Comparison of ENCODE assay signal across 8 cellular contexts in genomic region chr6:159726918-159727716, GRCh38. TPM values are rescaled to one million over a fixed set of nuclear protein-coding genes. Genes with fewer than 3 reads are reported as not detected.
DNase-seq lines count a peak whose midpoint lies in the region; ATAC-seq and TF ChIP-seq lines count a peak whose summit lies in the region.

Gene WTAP, plus strand, starts transcription at chr6:159727506. Its CDS starts 8,760 bp downstream, at chr6:159736266.

- TF ChIP-seq RAD21 in SK-N-SH (IDR thresholded peaks at IDR 0.05; ENCODE audit: low read length): no peak

- CTCF ChIA-PET in SK-N-SH (lab: Yijun Ruan, JAX): interaction anchor here (1.0 to 3.6 kb wide), 6 partner anchors 8 to 64 kb away, joined by 3 to 21 read pairs (median 3); no protein-coding TSS in a partner anchor

- TF ChIP-seq POLR2A in suprapubic skin (IDR thresholded peaks at IDR 0.05): peak; percentile 36 to 90

- DNase-seq in NCI-H1048 (lab: John Stamatoyannopoulos, UW) (peak; percentile 88), SK-N-SH (peak; percentile 95), glomerular endothelial cell (ENCODE audit: extremely low read depth, low read depth, low spot score) (no peak), occipital lobe (lab: John Stamatoyannopoulos, UW) (peak; percentile 92), suprapubic skin (ENCODE audit: low spot score in 2 of 2) (peak; percentile 96 to 97)
- peak; percentile 98 for DNase-seq in activated naive CD4-positive, alpha-beta T cell treated with anti-CD3 and anti-CD28 coated beads, Interleukin-2, amount 50 U/mL, for 16 hours

- no peaks in the 10 kb centered on the region for H3K27me3 ChIP-seq in SK-N-SH (ENCODE audit: insufficient read depth)
- H3K27me3 ChIP-seq in suprapubic skin: no peaks in the 10 kb centered on the region

- H4K20me1 ChIP-seq in SK-N-SH (ENCODE audit: insufficient read depth): peaks cover 42% of the 10 kb centered on the region

- H3F3A ChIP-seq in SK-N-SH (replicated peaks; ENCODE audit: insufficient read depth): no peaks in the 10 kb centered on the region

- H3K4me3 ChIP-seq in GM08714 (ENCODE audit: low read length) (peak within 1 kb of the TSS; percentile 88), SK-N-SH (ENCODE audit: low read depth in 2 of 2, low read length in 1 of 2) (peak within 1 kb of the TSS; percentile 82 to 85), suprapubic skin (peak within 1 kb of the TSS; percentile 93)

- WGBS in SK-N-SH (ENCODE audit: low lambda C conversion rate): 0% methylated on average over 7 of the region's 93 CpGs
- WGBS in suprapubic skin: 0% methylated on average over 24 of the region's 93 CpGs

- no peak for TF ChIP-seq CTCF in SK-N-SH (IDR thresholded peaks at IDR 0.05)
- no peak for TF ChIP-seq CTCF in suprapubic skin (IDR thresholded peaks at IDR 0.05)

- POLR2A ChIA-PET in SK-N-SH (lab: Yijun Ruan, JAX): interaction anchor here (1.0 to 3.4 kb wide), 7 partner anchors 10 to 241 kb away, joined by 3 to 25 read pairs (median 5); partner anchors contain the start of genes ACAT2, MRPL18, SOD2 and TCP1

- peak within 1 kb of the TSS; percentile 89 for H3K4me2 ChIP-seq in SK-N-SH

- ATAC-seq in HG02588 (IDR thresholded peaks at IDR 0.05; ENCODE audit: unreplicated experiment): peak; percentile 71

- H3K27ac ChIP-seq in SK-N-SH (ENCODE audit: low read depth in 2 of 2, low read length in 1 of 2) (peak within 1 kb of the TSS; percentile 97 to 99), suprapubic skin (peak within 1 kb of the TSS; percentile 100)

- no peaks in the 10 kb centered on the region for H3K9me2 ChIP-seq in SK-N-SH

- TF ChIP-seq EP300 in SK-N-SH (IDR thresholded peaks at IDR 0.05; ENCODE audit: borderline replicate concordance in 1 of 2, low read depth in 1 of 2, low read length in 1 of 2) (0 out of 4 replicates have a peak, but pooled peaks of 1 of the 2 experiments have one; percentile 28), suprapubic skin (IDR thresholded peaks at IDR 0.05) (no peak)

- H3K36me3 ChIP-seq in SK-N-SH (replicated peaks in 1 of 2; ENCODE audit: control insufficient read depth in 1 of 2, insufficient read depth in 2 of 2, low read length in 1 of 2): peaks cover 2 to 6% of the 10 kb centered on the region in 2 experiments
- no peaks in the 10 kb centered on the region for H3K36me3 ChIP-seq in suprapubic skin

- H3K9me3 ChIP-seq in SK-N-SH (no peaks in the 10 kb centered on the region), suprapubic skin (no peaks in the 10 kb centered on the region)

- H2AFZ ChIP-seq in SK-N-SH (ENCODE audit: low read depth): peak within 1 kb of the TSS; percentile 87

- peak within 1 kb of the TSS; percentile 97 for H3K9ac ChIP-seq in SK-N-SH

- H3K4me1 ChIP-seq in SK-N-SH (ENCODE audit: control insufficient read depth in 1 of 2, insufficient read depth in 2 of 2, low read depth in 1 of 2, low read length in 1 of 2): peaks cover 4 to 9% of the 10 kb centered on the region in 2 experiments; a peak in 3 of 4 replicates
- H3K4me1 ChIP-seq in suprapubic skin: peaks cover 51% of the 10 kb centered on the region

- peaks cover 93% of the 10 kb centered on the region for H3K79me2 ChIP-seq in SK-N-SH (ENCODE audit: insufficient read depth)

TF ChIP-seq in SK-N-SH, 30 proteins besides CTCF, POLR2A, EP300 and RAD21 (continues in another document):
- TF ChIP-seq EZH2phosphoT487 (IDR thresholded peaks at IDR 0.05; ENCODE audit: borderline replicate concordance, low read depth): no peak
- TF ChIP-seq JUND (IDR thresholded peaks at IDR 0.05): no peak
- peak; percentile 88; the same call in 1 of the 2 replicates for TF ChIP-seq MXI1 (IDR thresholded peaks at IDR 0.05; ENCODE audit: low read depth, low read length)
- TF ChIP-seq FOXJ3 (CRISPR knock-in tag; IDR thresholded peaks at IDR 0.05): 0 out of 2 replicates have a peak, but pooled peaks have one; percentile 11
- no peak for TF ChIP-seq FOXM1 (IDR thresholded peaks at IDR 0.05; ENCODE audit: low read depth)
- no peak for TF ChIP-seq RXRA (IDR thresholded peaks at IDR 0.05; ENCODE audit: borderline replicate concordance, low read depth)
- TF ChIP-seq NRF1 (IDR thresholded peaks at IDR 0.05; ENCODE audit: low read depth, low read length): peak; percentile 36
- peak; percentile 71 for TF ChIP-seq GABPA (IDR thresholded peaks at IDR 0.05; ENCODE audit: low read depth)
- no peak for TF ChIP-seq USF2 (IDR thresholded peaks at IDR 0.05; ENCODE audit: borderline replicate concordance, low read depth, low read length)
- TF ChIP-seq TEAD4 (IDR thresholded peaks at IDR 0.05; ENCODE audit: borderline replicate concordance, insufficient read depth): no peak
- TF ChIP-seq ELF1 (IDR thresholded peaks at IDR 0.05): peak; percentile 83
- TF ChIP-seq, protein P1, sequence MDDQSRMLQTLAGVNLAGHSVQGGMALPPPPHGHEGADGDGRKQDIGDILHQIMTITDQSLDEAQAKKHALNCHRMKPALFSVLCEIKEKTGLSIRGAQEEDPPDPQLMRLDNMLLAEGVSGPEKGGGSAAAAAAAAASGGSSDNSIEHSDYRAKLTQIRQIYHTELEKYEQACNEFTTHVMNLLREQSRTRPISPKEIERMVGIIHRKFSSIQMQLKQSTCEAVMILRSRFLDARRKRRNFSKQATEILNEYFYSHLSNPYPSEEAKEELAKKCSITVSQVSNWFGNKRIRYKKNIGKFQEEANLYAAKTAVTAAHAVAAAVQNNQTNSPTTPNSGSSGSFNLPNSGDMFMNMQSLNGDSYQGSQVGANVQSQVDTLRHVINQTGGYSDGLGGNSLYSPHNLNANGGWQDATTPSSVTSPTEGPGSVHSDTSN (IDR thresholded peaks at IDR 0.05): peak; percentile 89
- TF ChIP-seq NFIC (IDR thresholded peaks at IDR 0.05; ENCODE audit: borderline replicate concordance): peak; percentile 11; the same call in 1 of the 2 replicates
- TF ChIP-seq CHD2 (IDR thresholded peaks at IDR 0.05; ENCODE audit: low read length, partially characterized antibody): peak; percentile 98
- peak; percentile 54; the same call in 1 of the 2 replicates for TF ChIP-seq SIN3A (IDR thresholded peaks at IDR 0.05; ENCODE audit: borderline replicate concordance, low read depth, low read length)
- TF ChIP-seq MEF2A (IDR thresholded peaks at IDR 0.05; ENCODE audit: borderline replicate concordance, low read depth): no peak
- TF ChIP-seq, protein P2, sequence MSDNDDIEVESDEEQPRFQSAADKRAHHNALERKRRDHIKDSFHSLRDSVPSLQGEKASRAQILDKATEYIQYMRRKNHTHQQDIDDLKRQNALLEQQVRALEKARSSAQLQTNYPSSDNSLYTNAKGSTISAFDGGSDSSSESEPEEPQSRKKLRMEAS (IDR thresholded peaks at IDR 0.05; ENCODE audit: low read depth): peak; percentile 97
- TF ChIP-seq RCOR1 (IDR thresholded peaks at IDR 0.05; ENCODE audit: low read length): peak; percentile 66
- peak; percentile 70; the same call in 1 of the 2 replicates for TF ChIP-seq USF1 (IDR thresholded peaks at IDR 0.05; ENCODE audit: borderline replicate concordance, low read depth)
- TF ChIP-seq ZBTB33 (IDR thresholded peaks at IDR 0.05; ENCODE audit: borderline replicate concordance, low read depth): 0 out of 2 replicates have a peak, but pooled peaks have one; percentile 27
- TF ChIP-seq RFX5 (IDR thresholded peaks at IDR 0.05; ENCODE audit: low read length): peak; percentile 52; the same call in 1 of the 2 replicates
- TF ChIP-seq, protein P3, sequence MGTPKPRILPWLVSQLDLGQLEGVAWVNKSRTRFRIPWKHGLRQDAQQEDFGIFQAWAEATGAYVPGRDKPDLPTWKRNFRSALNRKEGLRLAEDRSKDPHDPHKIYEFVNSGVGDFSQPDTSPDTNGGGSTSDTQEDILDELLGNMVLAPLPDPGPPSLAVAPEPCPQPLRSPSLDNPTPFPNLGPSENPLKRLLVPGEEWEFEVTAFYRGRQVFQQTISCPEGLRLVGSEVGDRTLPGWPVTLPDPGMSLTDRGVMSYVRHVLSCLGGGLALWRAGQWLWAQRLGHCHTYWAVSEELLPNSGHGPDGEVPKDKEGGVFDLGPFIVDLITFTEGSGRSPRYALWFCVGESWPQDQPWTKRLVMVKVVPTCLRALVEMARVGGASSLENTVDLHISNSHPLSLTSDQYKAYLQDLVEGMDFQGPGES (IDR thresholded peaks at IDR 0.05; ENCODE audit: low read depth, low read length): peak; percentile 32; the same call in 1 of the 2 replicates

RNA-seq across cellular contexts. Expression of gene WTAP, which starts in this region (rescaled TPM):
- 12.8 and 14.0 TPM in 2 replicates for polyA plus RNA-seq in SK-N-SH (2012; rRNA removed)
- 18.5 and 25.9 TPM in 2 replicates for polyA plus RNA-seq in SK-N-SH (2012; cell fraction: cytosol; rRNA removed)
- 14.7 and 20.3 TPM in 2 replicates for polyA plus RNA-seq in SK-N-SH (2012; cell fraction: nucleus; rRNA removed)
- total RNA-seq in glomerular endothelial cell (67.3 and 78.2 TPM in 2 replicates), occipital lobe (147 TPM), suprapubic skin (100 to 1,000 TPM in 1 of 4 donors, 10 to 100 TPM in 3; 68.7 to 103 (median 85.3) TPM)
